Comparison of ENCODE assay signal across 18 cellular contexts in the genomic region with DNA sequence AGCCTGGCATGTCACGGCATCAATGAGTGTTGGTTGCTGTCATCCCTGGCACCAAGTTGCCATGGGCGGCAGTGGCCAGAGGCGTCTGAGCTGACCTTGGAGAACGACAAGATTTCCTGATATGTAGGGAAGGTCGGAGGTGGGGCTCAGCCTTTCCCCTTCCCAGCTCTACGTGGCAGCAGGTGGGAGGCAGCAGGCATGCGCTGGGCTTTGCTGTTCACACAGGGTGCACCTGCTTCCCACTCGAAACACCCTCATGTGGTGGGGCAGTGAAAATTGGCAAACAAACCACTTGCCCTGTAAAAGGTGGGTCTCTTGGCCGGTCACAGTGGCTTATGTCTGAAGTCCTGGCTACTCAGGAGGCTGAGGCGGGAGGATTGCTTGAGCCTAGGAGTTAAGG. TPM values are rescaled to one million over a fixed set of nuclear protein-coding genes. Genes with fewer than 3 reads are reported as not detected.
"Had no signal": no experiment of that assay in that cellular context is flagged by ENCODE, and none has a peak within 500 bp of the region (broad histone marks: within the 10 kb centered on the region; RNA-seq: fewer than 3 reads in every experiment).

No MANE protein-coding gene starts in this region.

- H3K9me3 ChIP-seq: adrenal gland, mucosa of descending colon, thyroid gland had no signal

- ATAC-seq: activated CD4-positive, CD25-positive, alpha-beta regulatory T cell treated with anti-CD3 and anti-CD28 coated beads, Interleukin-2, amount 50 U/mL, for 24 hours; heart right ventricle; left lobe of liver; mucosa of descending colon; naive thymus-derived CD8-positive, alpha-beta T cell; right cardiac atrium; stimulated activated effector memory CD8-positive, alpha-beta T cell treated with anti-CD3 and anti-CD28 coated beads, Interleukin-12 subunit alpha, Interleukin-12 subunit beta, amount 100 ng/mL, for 72 hours had no signal

- H3K27me3 ChIP-seq: adrenal gland, thyroid gland had no signal

- H3K27ac ChIP-seq: adrenal gland, coronary artery, heart right ventricle, thyroid gland had no signal

- H3K36me3 ChIP-seq: adrenal gland, heart right ventricle, thyroid gland had no signal

- DNase-seq: activated naive CD4-positive, alpha-beta T cell treated with anti-CD3 and anti-CD28 coated beads, Interleukin-2, amount 50 U/mL, for 16 hours; effector CD8-positive, alpha-beta T cell; foreskin melanocyte; heart right ventricle; islet precursor cell; mammary epithelial cell; mucosa of descending colon; naive thymus-derived CD8-positive, alpha-beta T cell; occipital lobe; thyroid gland had no signal

- H3K4me2 ChIP-seq: smooth muscle cell had no signal

- H3K4me3 ChIP-seq: adrenal gland, coronary artery, heart right ventricle, mucosa of descending colon, smooth muscle cell, thyroid gland had no signal

RNA-seq across cellular contexts. Expression of a gene that starts 30.7 kb away (rescaled TPM):
- polyA plus RNA-seq: naive thymus-derived CD8-positive, alpha-beta T cell had no signal

RNA-seq across cellular contexts. Expression of a gene that starts 43.3 kb away (rescaled TPM):
- total RNA-seq: naive thymus-derived CD8-positive, alpha-beta T cell; progenitor cell of endocrine pancreas; smooth muscle cell had no signal
- polyA plus RNA-seq: mammary epithelial cell; naive thymus-derived CD8-positive, alpha-beta T cell; smooth muscle cell had no signal
